1 cellular context compared by ENCODE assay signal in genomic region chr13:75458696-75459422, GRCh38.
TF ChIP-seq lines count a peak whose summit lies in the region.

No MANE protein-coding gene starts in this region.

TF ChIP-seq in HepG2, 621 proteins besides CTCF, POLR2A, EP300 and RAD21 (continued from another document and continues in another):
- TF ChIP-seq, protein P1, sequence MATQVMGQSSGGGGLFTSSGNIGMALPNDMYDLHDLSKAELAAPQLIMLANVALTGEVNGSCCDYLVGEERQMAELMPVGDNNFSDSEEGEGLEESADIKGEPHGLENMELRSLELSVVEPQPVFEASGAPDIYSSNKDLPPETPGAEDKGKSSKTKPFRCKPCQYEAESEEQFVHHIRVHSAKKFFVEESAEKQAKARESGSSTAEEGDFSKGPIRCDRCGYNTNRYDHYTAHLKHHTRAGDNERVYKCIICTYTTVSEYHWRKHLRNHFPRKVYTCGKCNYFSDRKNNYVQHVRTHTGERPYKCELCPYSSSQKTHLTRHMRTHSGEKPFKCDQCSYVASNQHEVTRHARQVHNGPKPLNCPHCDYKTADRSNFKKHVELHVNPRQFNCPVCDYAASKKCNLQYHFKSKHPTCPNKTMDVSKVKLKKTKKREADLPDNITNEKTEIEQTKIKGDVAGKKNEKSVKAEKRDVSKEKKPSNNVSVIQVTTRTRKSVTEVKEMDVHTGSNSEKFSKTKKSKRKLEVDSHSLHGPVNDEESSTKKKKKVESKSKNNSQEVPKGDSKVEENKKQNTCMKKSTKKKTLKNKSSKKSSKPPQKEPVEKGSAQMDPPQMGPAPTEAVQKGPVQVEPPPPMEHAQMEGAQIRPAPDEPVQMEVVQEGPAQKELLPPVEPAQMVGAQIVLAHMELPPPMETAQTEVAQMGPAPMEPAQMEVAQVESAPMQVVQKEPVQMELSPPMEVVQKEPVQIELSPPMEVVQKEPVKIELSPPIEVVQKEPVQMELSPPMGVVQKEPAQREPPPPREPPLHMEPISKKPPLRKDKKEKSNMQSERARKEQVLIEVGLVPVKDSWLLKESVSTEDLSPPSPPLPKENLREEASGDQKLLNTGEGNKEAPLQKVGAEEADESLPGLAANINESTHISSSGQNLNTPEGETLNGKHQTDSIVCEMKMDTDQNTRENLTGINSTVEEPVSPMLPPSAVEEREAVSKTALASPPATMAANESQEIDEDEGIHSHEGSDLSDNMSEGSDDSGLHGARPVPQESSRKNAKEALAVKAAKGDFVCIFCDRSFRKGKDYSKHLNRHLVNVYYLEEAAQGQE (IDR thresholded peaks at IDR 0.05; ENCODE audit: borderline replicate concordance in 1 of 2, low read depth in 1 of 2, low read length in 2 of 2): 0 out of 4 replicates have a peak, but pooled peaks of 1 of the 2 experiments have one; percentile 36
- TF ChIP-seq, protein P2, sequence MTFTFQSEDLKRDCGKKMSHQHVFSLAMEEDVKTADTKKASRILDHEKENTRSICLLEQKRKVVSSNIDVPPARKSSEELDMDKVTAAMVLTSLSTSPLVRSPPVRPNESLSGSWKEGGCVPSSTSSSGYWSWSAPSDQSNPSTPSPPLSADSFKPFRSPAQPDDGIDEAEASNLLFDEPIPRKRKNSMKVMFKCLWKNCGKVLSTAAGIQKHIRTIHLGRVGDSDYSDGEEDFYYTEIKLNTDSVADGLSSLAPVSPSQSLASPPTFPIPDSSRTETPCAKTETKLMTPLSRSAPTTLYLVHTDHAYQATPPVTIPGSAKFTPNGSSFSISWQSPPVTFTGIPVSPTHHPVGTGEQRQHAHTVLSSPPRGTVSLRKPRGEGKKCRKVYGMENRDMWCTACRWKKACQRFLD (CRISPR knock-in tag; IDR thresholded peaks at IDR 0.05; ENCODE audit: borderline replicate concordance): no peak
- TF ChIP-seq, protein P3, sequence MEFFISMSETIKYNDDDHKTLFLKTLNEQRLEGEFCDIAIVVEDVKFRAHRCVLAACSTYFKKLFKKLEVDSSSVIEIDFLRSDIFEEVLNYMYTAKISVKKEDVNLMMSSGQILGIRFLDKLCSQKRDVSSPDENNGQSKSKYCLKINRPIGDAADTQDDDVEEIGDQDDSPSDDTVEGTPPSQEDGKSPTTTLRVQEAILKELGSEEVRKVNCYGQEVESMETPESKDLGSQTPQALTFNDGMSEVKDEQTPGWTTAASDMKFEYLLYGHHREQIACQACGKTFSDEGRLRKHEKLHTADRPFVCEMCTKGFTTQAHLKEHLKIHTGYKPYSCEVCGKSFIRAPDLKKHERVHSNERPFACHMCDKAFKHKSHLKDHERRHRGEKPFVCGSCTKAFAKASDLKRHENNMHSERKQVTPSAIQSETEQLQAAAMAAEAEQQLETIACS (CRISPR knock-in tag; IDR thresholded peaks at IDR 0.05): no peak
- peak; percentile 76; the same call in 1 of the 2 replicates for TF ChIP-seq ZNF749 (CRISPR knock-in tag; IDR thresholded peaks at IDR 0.05; ENCODE audit: borderline replicate concordance)
- no peak for TF ChIP-seq ZNF709 (CRISPR knock-in tag; IDR thresholded peaks at IDR 0.05)
- no peak for TF ChIP-seq ZNF879 (CRISPR knock-in tag; IDR thresholded peaks at IDR 0.05)
- peak; percentile 76 for TF ChIP-seq FOSL2 (CRISPR knock-in tag; IDR thresholded peaks at IDR 0.05)
- no peak for TF ChIP-seq ZFP36 (IDR thresholded peaks at IDR 0.05; ENCODE audit: borderline replicate concordance, low read depth, low read length, partially characterized antibody)
- peak; percentile 87 for TF ChIP-seq FOXP1 (IDR thresholded peaks at IDR 0.05)
- TF ChIP-seq FOXP1 (CRISPR knock-in tag; IDR thresholded peaks at IDR 0.05): peak; percentile 94
- no peak; the same call in 1 of the 2 replicates for TF ChIP-seq ZNF761 (CRISPR knock-in tag; conservative IDR thresholded peaks at IDR 0.05)
- TF ChIP-seq TOE1 (CRISPR knock-in tag; IDR thresholded peaks at IDR 0.05): peak; percentile 50; the same call in 1 of the 2 replicates
- TF ChIP-seq HDAC6 (IDR thresholded peaks at IDR 0.05; ENCODE audit: low read depth, low read length): no peak
- no peak for TF ChIP-seq ZNF816 (CRISPR knock-in tag; IDR thresholded peaks at IDR 0.05; ENCODE audit: borderline replicate concordance)
- TF ChIP-seq NR2F2 (IDR thresholded peaks at IDR 0.05; ENCODE audit: borderline replicate concordance, low read depth): peak; percentile 83; the same call in 1 of the 2 replicates
- peak; percentile 93 for TF ChIP-seq ZNF614 (CRISPR knock-in tag; IDR thresholded peaks at IDR 0.05; ENCODE audit: borderline replicate concordance)
- TF ChIP-seq MAFF (IDR thresholded peaks at IDR 0.05; ENCODE audit: low read depth, low read length): no peak
- TF ChIP-seq ZSCAN20 (CRISPR knock-in tag; IDR thresholded peaks at IDR 0.05; ENCODE audit: borderline replicate concordance): no peak
- TF ChIP-seq ZHX2 (IDR thresholded peaks at IDR 0.05; ENCODE audit: low read depth): no peak
- no peak for TF ChIP-seq ZHX2 (CRISPR knock-in tag; IDR thresholded peaks at IDR 0.05; ENCODE audit: borderline replicate concordance)
- peak; percentile 80 for TF ChIP-seq ATF2 (CRISPR knock-in tag; IDR thresholded peaks at IDR 0.05)
- peak; percentile 68; the same call in 1 of the 2 replicates for TF ChIP-seq ZNF564 (CRISPR knock-in tag; IDR thresholded peaks at IDR 0.05)
- TF ChIP-seq PAWR (CRISPR knock-in tag; IDR thresholded peaks at IDR 0.05; ENCODE audit: borderline replicate concordance): no peak
- no peak for TF ChIP-seq ZNF34 (CRISPR knock-in tag; IDR thresholded peaks at IDR 0.05; ENCODE audit: borderline replicate concordance)
- peak; percentile 57 for TF ChIP-seq ATF1 (CRISPR knock-in tag; IDR thresholded peaks at IDR 0.05)
- TF ChIP-seq TCF7 (IDR thresholded peaks at IDR 0.05; ENCODE audit: low read depth): peak; percentile 77; the same call in 1 of the 2 replicates
- no peak for TF ChIP-seq TSC22D2 (CRISPR knock-in tag; IDR thresholded peaks at IDR 0.05; ENCODE audit: borderline replicate concordance)
- no peak for TF ChIP-seq TGIF2 (CRISPR knock-in tag; IDR thresholded peaks at IDR 0.05)
- TF ChIP-seq, protein P4, sequence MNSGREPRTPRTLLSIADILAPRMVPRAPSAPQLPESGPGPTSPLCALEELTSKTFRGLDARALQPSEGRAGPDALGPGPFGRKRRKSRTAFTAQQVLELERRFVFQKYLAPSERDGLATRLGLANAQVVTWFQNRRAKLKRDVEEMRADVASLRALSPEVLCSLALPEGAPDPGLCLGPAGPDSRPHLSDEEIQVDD (CRISPR knock-in tag; IDR thresholded peaks at IDR 0.05; ENCODE audit: borderline replicate concordance): no peak
- TF ChIP-seq SKI (IDR thresholded peaks at IDR 0.05; ENCODE audit: partially characterized antibody): peak; percentile 12
- peak; percentile 65; the same call in 1 of the 2 replicates for TF ChIP-seq ARNTL (CRISPR knock-in tag; IDR thresholded peaks at IDR 0.05)
- no peak for TF ChIP-seq XBP1 (CRISPR knock-in tag; IDR thresholded peaks at IDR 0.05)
- peak; percentile 89 for TF ChIP-seq HDAC1 (CRISPR knock-in tag; IDR thresholded peaks at IDR 0.05)
- TF ChIP-seq ZMYM2 (CRISPR knock-in tag; IDR thresholded peaks at IDR 0.05): peak; percentile 63; the same call in 1 of the 2 replicates
- TF ChIP-seq, protein P5, sequence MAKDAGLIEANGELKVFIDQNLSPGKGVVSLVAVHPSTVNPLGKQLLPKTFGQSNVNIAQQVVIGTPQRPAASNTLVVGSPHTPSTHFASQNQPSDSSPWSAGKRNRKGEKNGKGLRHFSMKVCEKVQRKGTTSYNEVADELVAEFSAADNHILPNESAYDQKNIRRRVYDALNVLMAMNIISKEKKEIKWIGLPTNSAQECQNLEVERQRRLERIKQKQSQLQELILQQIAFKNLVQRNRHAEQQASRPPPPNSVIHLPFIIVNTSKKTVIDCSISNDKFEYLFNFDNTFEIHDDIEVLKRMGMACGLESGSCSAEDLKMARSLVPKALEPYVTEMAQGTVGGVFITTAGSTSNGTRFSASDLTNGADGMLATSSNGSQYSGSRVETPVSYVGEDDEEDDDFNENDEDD (CRISPR knock-in tag; IDR thresholded peaks at IDR 0.05; ENCODE audit: borderline replicate concordance): peak; percentile 62; the same call in 1 of the 2 replicates
- TF ChIP-seq GATA4 (IDR thresholded peaks at IDR 0.05; ENCODE audit: borderline replicate concordance, low read depth): peak; percentile 67; the same call in 1 of the 2 replicates
- TF ChIP-seq U2AF1 (optimal IDR thresholded peaks at IDR 0.05; ENCODE audit: low read depth, low read length): no peak
- no peak for TF ChIP-seq ZNF383 (CRISPR knock-in tag; IDR thresholded peaks at IDR 0.05; ENCODE audit: borderline replicate concordance)
- TF ChIP-seq SNAPC5 (CRISPR knock-in tag; IDR thresholded peaks at IDR 0.05; ENCODE audit: borderline replicate concordance): no peak
- TF ChIP-seq ZNF850 (CRISPR knock-in tag; conservative IDR thresholded peaks at IDR 0.05): no peak
- 0 out of 2 replicates have a peak, but pooled peaks have one; percentile 69 for TF ChIP-seq ZNF580 (CRISPR knock-in tag; IDR thresholded peaks at IDR 0.05; ENCODE audit: borderline replicate concordance, low read depth)
- peak; percentile 94 for TF ChIP-seq ZGPAT (CRISPR knock-in tag; IDR thresholded peaks at IDR 0.05)
- no peak for TF ChIP-seq ZNF75D (CRISPR knock-in tag; IDR thresholded peaks at IDR 0.05; ENCODE audit: borderline replicate concordance)
- TF ChIP-seq THAP11 (CRISPR knock-in tag; IDR thresholded peaks at IDR 0.05): peak; percentile 67
- peak; percentile 86; the same call in 1 of the 2 replicates for TF ChIP-seq ZBTB37 (CRISPR knock-in tag; IDR thresholded peaks at IDR 0.05)
- TF ChIP-seq ZFP36L2 (CRISPR knock-in tag; IDR thresholded peaks at IDR 0.05): no peak
- TF ChIP-seq ZNF670 (CRISPR knock-in tag; IDR thresholded peaks at IDR 0.05; ENCODE audit: borderline replicate concordance): no peak
